ENCODE assay signal across 15 cellular contexts in genomic region chr17:21176996-21177395, GRCh38.
"Had no signal": no experiment of that assay in that cellular context is flagged by ENCODE, and none has a peak within 500 bp of the region (broad histone marks: within the 10 kb centered on the region; RNA-seq: fewer than 3 reads in every experiment).

No MANE protein-coding gene starts in this region.

- DNase-seq: activated CD4-positive, alpha-beta T cell treated with anti-CD3 and anti-CD28 coated beads, Interleukin-2, amount 10 ng/mL, durations not matched to agents 24 days and 14 days; activated CD8-positive, alpha-beta T cell treated with anti-CD3 and anti-CD28 coated beads for 36 hours; activated gamma-delta T cell treated with Interleukin-2 at 50 U/mL for 16 hours; activated T-cell treated with anti-CD3 and anti-CD28 coated beads, Interleukin-2, amount 50 U/mL, for 72 hours; effector memory CD8-positive, alpha-beta T cell; foreskin fibroblast; left cardiac atrium; lower lobe of right lung; natural killer cell; spleen; stimulated activated naive CD4-positive, alpha-beta T cell treated with Interleukin-2 at 50 U/mL for 16 hours; trophoblast cell had no signal

- H3K27me3 ChIP-seq: hepatocyte, neutrophil, spleen had no signal

- H3K4me3 ChIP-seq: hepatocyte, lower lobe of right lung, spleen had no signal

- H3K27ac ChIP-seq: hepatocyte, lower lobe of right lung, neutrophil, parathyroid adenoma, spleen had no signal

- H3K9me3 ChIP-seq: lower lobe of right lung, neutrophil, spleen had no signal

- ATAC-seq: activated CD8-positive, alpha-beta T cell treated with anti-CD3 and anti-CD28 coated beads for 36 hours; activated T-cell treated with anti-CD3 and anti-CD28 coated beads, Interleukin-2, amount 50 U/mL, for 72 hours; effector memory CD8-positive, alpha-beta T cell; left cardiac atrium; natural killer cell had no signal

- H3K4me1 ChIP-seq: parathyroid adenoma had no signal
